10 cellular contexts compared by ENCODE assay signal in the genomic region with DNA sequence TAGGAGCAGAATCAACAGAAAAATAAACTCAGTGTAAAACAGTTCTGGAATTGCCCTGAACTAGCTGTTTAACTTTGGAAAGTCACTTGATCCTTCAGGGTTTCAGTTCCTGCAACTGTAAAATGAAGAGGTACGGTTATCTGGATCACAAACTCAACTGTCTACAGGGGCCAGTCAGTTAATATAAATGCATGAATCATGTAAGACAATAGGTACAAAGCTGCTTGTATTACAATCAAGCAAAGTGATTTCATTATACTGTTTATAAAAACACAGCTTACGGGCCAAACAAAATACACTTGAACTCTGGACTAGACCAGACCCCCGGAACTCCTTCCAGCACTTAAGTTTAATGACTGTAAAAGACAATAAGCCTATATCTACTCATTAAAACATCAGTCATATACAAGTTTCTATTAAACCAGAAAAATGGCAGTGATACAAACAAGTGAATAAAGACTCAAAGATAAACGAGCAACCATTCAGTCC.
DNase-seq lines count a peak whose midpoint lies in the region; TF ChIP-seq lines count a peak whose summit lies in the region.
"Had no signal": no experiment of that assay in that cellular context is flagged by ENCODE, and none has a peak within 500 bp of the region (broad histone marks: within the 10 kb centered on the region; RNA-seq: fewer than 3 reads in every experiment).

No MANE protein-coding gene starts in this region.

- no peaks in the 10 kb centered on the region for H3K27me3 ChIP-seq in GM23248 (replicated peaks; ENCODE audit: insufficient read depth)
- no peaks in the 10 kb centered on the region for H3K27me3 ChIP-seq in esophagus squamous epithelium
- H3K27me3 ChIP-seq in Peyer's patch = no peaks in the 10 kb centered on the region

- H3K79me2 ChIP-seq in GM23248 (ENCODE audit: insufficient read depth) = peaks cover 31% of the 10 kb centered on the region

- peak overlapping the region; percentile 68; the same call in 1 of the 2 replicates for H3K27ac ChIP-seq in GM23248
- peak overlapping the region in 3 of 4 donors; percentile 62 to 73 (median 67) for H3K27ac ChIP-seq in esophagus squamous epithelium
- H3K27ac ChIP-seq in Peyer's patch = peak overlapping the region in 2 of 4 donors; percentile 1 to 25

- H3K4me3 ChIP-seq in GM23248 (no peak overlapping the region), esophagus squamous epithelium (no peak overlapping the region), Peyer's patch (no peak overlapping the region)

- H3K9me3 ChIP-seq in GM23248 (ENCODE audit: low read depth) (no peaks in the 10 kb centered on the region), esophagus squamous epithelium (no peaks in the 10 kb centered on the region), Peyer's patch (no peaks in the 10 kb centered on the region)

- intact Hi-C loops in esophagus squamous epithelium (cut with DNase I) = loop anchor here (10.0 kb wide), 1 partner anchor 102 kb away; no protein-coding TSS in a partner anchor

- no peaks in the 10 kb centered on the region for H4K20me1 ChIP-seq in GM23248 (ENCODE audit: insufficient read depth)

- H3K9ac ChIP-seq in GM23248 = no peak overlapping the region

- H3K36me3 ChIP-seq in GM23248 (ENCODE audit: low read depth) (no peaks in the 10 kb centered on the region), esophagus squamous epithelium (no peaks in the 10 kb centered on the region), Peyer's patch (no peaks in the 10 kb centered on the region)

- H3F3A ChIP-seq in GM23248 (ENCODE audit: insufficient read depth) = peaks cover 35% of the 10 kb centered on the region

- H2AFZ ChIP-seq in GM23248 = no peak overlapping the region

- DNase-seq in GM23248 = peak; percentile 38
- peak; percentile 24 for DNase-seq in RPMI7951 (ENCODE audit: low read depth)
- DNase-seq in esophagus squamous epithelium (lab: John Stamatoyannopoulos, UW) = no peak
- DNase-seq in pons (ENCODE audit: low spot score) = peak; percentile 51
- DNase-seq in Peyer's patch = no peak
- no peak for DNase-seq in middle frontal gyrus (ENCODE audit: extremely low spot score, low spot score)
- no peak for DNase-seq in erythroblast (lab: John Stamatoyannopoulos, UW)
- DNase-seq in activated CD8-positive, alpha-beta memory T cell treated with anti-CD3 and anti-CD28 coated beads, Interleukin-2, amount 50 U/mL, for 48 hours = no peak
- DNase-seq: activated CD8-positive, alpha-beta memory T cell treated with anti-CD3 and anti-CD28 coated beads, Interleukin-2, amount 10 ng/mL, durations not matched to agents 7 days and 5 days; NCI-H187 had no signal

- in situ Hi-C loops in GM23248 (cut with MboI) = no loop called here

- H3K4me2 ChIP-seq in GM23248 (ENCODE audit: unreplicated experiment) = peak overlapping the region; percentile 66

- H3K4me1 ChIP-seq in GM23248 (ENCODE audit: insufficient read depth) (peaks cover 60% of the 10 kb centered on the region), esophagus squamous epithelium (peaks cover 5 to 53% (median 19%) of the 10 kb centered on the region in 3 donors), Peyer's patch (peaks cover 0 to 11% (median 0%) of the 10 kb centered on the region in 4 donors)

- no peak for TF ChIP-seq POLR2A in esophagus squamous epithelium (IDR thresholded peaks at IDR 0.05)
- TF ChIP-seq POLR2A in Peyer's patch (IDR thresholded peaks at IDR 0.05) = no peak
- no peak for TF ChIP-seq POLR2A in erythroblast (IDR thresholded peaks at IDR 0.05; ENCODE audit: low read length)

- TF ChIP-seq CTCF in esophagus squamous epithelium (IDR thresholded peaks at IDR 0.05) (no peak), Peyer's patch (IDR thresholded peaks at IDR 0.05) (no peak)

- WGBS in GM23248 (ENCODE audit: low coverage in 1 of 2, low lambda C conversion rate in 2 of 2, missing lambda C conversion rate in 2 of 2), 2 experiments = 56 to 61% methylated on average over 4 of the region's 4 CpGs
- WGBS in esophagus squamous epithelium, 2 donors = 45 to 47% methylated on average over 4 of the region's 4 CpGs

- H3K9me2 ChIP-seq in GM23248 (ENCODE audit: insufficient read depth) = no peaks in the 10 kb centered on the region

Comparison
In these comparisons a context has a peak if more than half of its experiments do, and no peak if none do; other contexts are left out.
1. DNase-seq: peak in GM23248 (single experiment), RPMI7951 (single experiment) and pons (single experiment); none in esophagus squamous epithelium (single experiment), Peyer's patch (0 of 3), middle frontal gyrus (single experiment), erythroblast (0 of 2) and activated CD8-positive, alpha-beta memory T cell treated with anti-CD3 and anti-CD28 coated beads, Interleukin-2, amount 50 U/mL, for 48 hours (single experiment).